ENCODE assay signal across 8 cellular contexts in genomic region chr3:196080997-196081833, GRCh38. TPM values are rescaled to one million over a fixed set of nuclear protein-coding genes. Genes with fewer than 3 reads are reported as not detected.
DNase-seq lines count a peak whose midpoint lies in the region; ATAC-seq and TF ChIP-seq lines count a peak whose summit lies in the region.

No MANE protein-coding gene starts in this region.

- H3F3A ChIP-seq in GM23338 (replicated peaks; ENCODE audit: low read depth), result no peaks in the 10 kb centered on the region

- no peak overlapping the region for H2AFZ ChIP-seq in GM23338

- H3K27ac ChIP-seq in GM23338 (ENCODE audit: low read depth) (peak overlapping the region; percentile 90), right atrium auricular region (peak overlapping the region; percentile 94 to 98), psoas muscle (peak overlapping the region; percentile 100), vagina (peak overlapping the region; percentile 94)

- H3K4me1 Mint-ChIP-seq in GM23338, result peaks cover 21% of the 10 kb centered on the region

- peak overlapping the region; percentile 100 for H3K4me3 Mint-ChIP-seq in GM23338

- H3K36me3 Mint-ChIP-seq in GM23338 (ENCODE audit: low read depth), result peaks cover 17% of the 10 kb centered on the region

- no peaks in the 10 kb centered on the region for H3K9me3 ChIP-seq in right atrium auricular region
- no peaks in the 10 kb centered on the region for H3K9me3 ChIP-seq in psoas muscle
- no peaks in the 10 kb centered on the region for H3K9me3 ChIP-seq in vagina

- intact Hi-C loops in psoas muscle (cut with DNase I), result loop anchor here in 1 of 2 donors (1.0 kb wide), 1 partner anchor 83 kb away; no protein-coding TSS in a partner anchor
- intact Hi-C loops in vagina (cut with DNase I), result no loop called here

- H3K4me3 ChIP-seq in GM23338, result peak overlapping the region; percentile 82
- H3K4me3 ChIP-seq in LNCaP clone FGC (ENCODE audit: low read depth, low read length), result peak overlapping the region; percentile 94
- peak overlapping the region; percentile 90 to 95 for H3K4me3 ChIP-seq in right atrium auricular region
- peak overlapping the region; percentile 100 for H3K4me3 ChIP-seq in psoas muscle
- H3K4me3 ChIP-seq in vagina, result peak overlapping the region; percentile 95 to 99

- ATAC-seq in GM23338 (peak; percentile 71), psoas muscle (peak; percentile 84 to 87 (median 84))

- peaks cover 9% of the 10 kb centered on the region for H3K27me3 Mint-ChIP-seq in GM23338 (ENCODE audit: insufficient read depth, low read depth, poor library complexity)

- DNase-seq in EL, result peak; percentile 61
- peak; percentile 69 for DNase-seq in GM23338 (ENCODE audit: low spot score)
- DNase-seq in LNCaP clone FGC (ENCODE audit: low read depth), result no peak
- DNase-seq in SW480 (ENCODE audit: low spot score), result peak; percentile 68
- peak; percentile 68 for DNase-seq in amniotic epithelial cell (ENCODE audit: low read depth)
- peak; percentile 63 for DNase-seq in right atrium auricular region (ENCODE audit: low spot score)
- DNase-seq in psoas muscle, result peak; percentile 73 to 86
- DNase-seq in vagina (ENCODE audit: extremely low spot score in 2 of 2), result no peak

- H3K4me2 ChIP-seq in GM23338, result peak overlapping the region; percentile 92

- peak overlapping the region; percentile 94 for H3K27ac Mint-ChIP-seq in GM23338

- no peaks in the 10 kb centered on the region for H3K9me2 ChIP-seq in GM23338 (ENCODE audit: insufficient read depth)

- peaks cover 5% of the 10 kb centered on the region; the same call in 1 of the 2 replicates for H3K27me3 ChIP-seq in GM23338 (ENCODE audit: insufficient read depth)
- no peaks in the 10 kb centered on the region for H3K27me3 ChIP-seq in right atrium auricular region
- no peaks in the 10 kb centered on the region for H3K27me3 ChIP-seq in psoas muscle (ENCODE audit: insufficient read depth in 3 of 3, low read length in 2 of 3)
- no peaks in the 10 kb centered on the region for H3K27me3 ChIP-seq in vagina

- H3K36me3 ChIP-seq in GM23338 (ENCODE audit: insufficient read depth) (no peaks in the 10 kb centered on the region), right atrium auricular region (peaks cover 4% of the 10 kb centered on the region), psoas muscle (ENCODE audit: insufficient read depth in 1 of 2, low read depth in 1 of 2) (peaks cover 0 to 12% of the 10 kb centered on the region in 2 donors), vagina (peaks cover 0 to 7% of the 10 kb centered on the region in 2 donors)

- TF ChIP-seq POLR2A in vagina (IDR thresholded peaks at IDR 0.05), result no peak

- peaks cover 54% of the 10 kb centered on the region for H3K79me2 ChIP-seq in GM23338 (replicated peaks; ENCODE audit: insufficient read depth)

- 0 to 1% (median 0%) methylated on average over 44 to 61 of the region's 61 CpGs for WGBS in psoas muscle, 3 donors

- peaks cover 36% of the 10 kb centered on the region for H4K20me1 ChIP-seq in GM23338 (replicated peaks; ENCODE audit: insufficient read depth)

- H3K4me1 ChIP-seq in GM23338 (ENCODE audit: insufficient read depth), result peaks cover 26% of the 10 kb centered on the region
- H3K4me1 ChIP-seq in right atrium auricular region, result peaks cover 0 to 33% of the 10 kb centered on the region in 2 donors
- peaks cover 35% of the 10 kb centered on the region for H3K4me1 ChIP-seq in psoas muscle
- peaks cover 33% of the 10 kb centered on the region for H3K4me1 ChIP-seq in vagina

- H3K9me3 Mint-ChIP-seq in GM23338, result no peaks in the 10 kb centered on the region; the same call in 2 of the 3 replicates

- no peak for TF ChIP-seq CTCF in GM23338 (conservative IDR thresholded peaks at IDR 0.05; ENCODE audit: low read depth in 2 of 2)
- TF ChIP-seq CTCF in LNCaP clone FGC (IDR thresholded peaks at IDR 0.05; ENCODE audit: control insufficient read depth, extremely low read depth, insufficient read depth), result no peak
- no peak for TF ChIP-seq CTCF in right atrium auricular region (IDR thresholded peaks at IDR 0.05)
- no peak for TF ChIP-seq CTCF in psoas muscle (IDR thresholded peaks at IDR 0.05)
- TF ChIP-seq CTCF in vagina (IDR thresholded peaks at IDR 0.05), result no peak

TF ChIP-seq in GM23338, 12 proteins besides CTCF, POLR2A, EP300 and RAD21:
- TF ChIP-seq NANOG (IDR thresholded peaks at IDR 0.05; ENCODE audit: borderline replicate concordance) (no peak), ZNF114 (CRISPR knock-in tag; IDR thresholded peaks at IDR 0.05) (no peak), ZNF331 (CRISPR knock-in tag; IDR thresholded peaks at IDR 0.05; ENCODE audit: low read depth) (no peak)
- TF ChIP-seq, protein P1, sequence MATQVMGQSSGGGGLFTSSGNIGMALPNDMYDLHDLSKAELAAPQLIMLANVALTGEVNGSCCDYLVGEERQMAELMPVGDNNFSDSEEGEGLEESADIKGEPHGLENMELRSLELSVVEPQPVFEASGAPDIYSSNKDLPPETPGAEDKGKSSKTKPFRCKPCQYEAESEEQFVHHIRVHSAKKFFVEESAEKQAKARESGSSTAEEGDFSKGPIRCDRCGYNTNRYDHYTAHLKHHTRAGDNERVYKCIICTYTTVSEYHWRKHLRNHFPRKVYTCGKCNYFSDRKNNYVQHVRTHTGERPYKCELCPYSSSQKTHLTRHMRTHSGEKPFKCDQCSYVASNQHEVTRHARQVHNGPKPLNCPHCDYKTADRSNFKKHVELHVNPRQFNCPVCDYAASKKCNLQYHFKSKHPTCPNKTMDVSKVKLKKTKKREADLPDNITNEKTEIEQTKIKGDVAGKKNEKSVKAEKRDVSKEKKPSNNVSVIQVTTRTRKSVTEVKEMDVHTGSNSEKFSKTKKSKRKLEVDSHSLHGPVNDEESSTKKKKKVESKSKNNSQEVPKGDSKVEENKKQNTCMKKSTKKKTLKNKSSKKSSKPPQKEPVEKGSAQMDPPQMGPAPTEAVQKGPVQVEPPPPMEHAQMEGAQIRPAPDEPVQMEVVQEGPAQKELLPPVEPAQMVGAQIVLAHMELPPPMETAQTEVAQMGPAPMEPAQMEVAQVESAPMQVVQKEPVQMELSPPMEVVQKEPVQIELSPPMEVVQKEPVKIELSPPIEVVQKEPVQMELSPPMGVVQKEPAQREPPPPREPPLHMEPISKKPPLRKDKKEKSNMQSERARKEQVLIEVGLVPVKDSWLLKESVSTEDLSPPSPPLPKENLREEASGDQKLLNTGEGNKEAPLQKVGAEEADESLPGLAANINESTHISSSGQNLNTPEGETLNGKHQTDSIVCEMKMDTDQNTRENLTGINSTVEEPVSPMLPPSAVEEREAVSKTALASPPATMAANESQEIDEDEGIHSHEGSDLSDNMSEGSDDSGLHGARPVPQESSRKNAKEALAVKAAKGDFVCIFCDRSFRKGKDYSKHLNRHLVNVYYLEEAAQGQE (IDR thresholded peaks at IDR 0.05; ENCODE audit: unreplicated experiment), result peak; percentile 46
- TF ChIP-seq, protein P2, sequence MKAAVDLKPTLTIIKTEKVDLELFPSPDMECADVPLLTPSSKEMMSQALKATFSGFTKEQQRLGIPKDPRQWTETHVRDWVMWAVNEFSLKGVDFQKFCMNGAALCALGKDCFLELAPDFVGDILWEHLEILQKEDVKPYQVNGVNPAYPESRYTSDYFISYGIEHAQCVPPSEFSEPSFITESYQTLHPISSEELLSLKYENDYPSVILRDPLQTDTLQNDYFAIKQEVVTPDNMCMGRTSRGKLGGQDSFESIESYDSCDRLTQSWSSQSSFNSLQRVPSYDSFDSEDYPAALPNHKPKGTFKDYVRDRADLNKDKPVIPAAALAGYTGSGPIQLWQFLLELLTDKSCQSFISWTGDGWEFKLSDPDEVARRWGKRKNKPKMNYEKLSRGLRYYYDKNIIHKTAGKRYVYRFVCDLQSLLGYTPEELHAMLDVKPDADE (IDR thresholded peaks at IDR 0.05), result no peak

RNA-seq across cellular contexts. Expression of gene TFRC, which starts 0.7 kb away (rescaled TPM):
- 179 and 187 TPM in 2 replicates for total RNA-seq in GM23338 (2014; rRNA removed; shearing (Covaris generic))
- polyA plus RNA-seq in GM23338 (2016; fragmentation: Nextera tagmentation; extraction: Ambion mirVana), result 29.3 and 35.5 TPM in 2 replicates
- 10 to 100 TPM; 47.9 to 98.0 TPM for total RNA-seq in right atrium auricular region
- 100 to 1,000 TPM in 1 of 4 donors, 10 to 100 TPM in 3; 36.2 to 101 (median 63.0) TPM for total RNA-seq in psoas muscle
- 100 to 1,000 TPM in 1 of 3 donors, 10 to 100 TPM in 2; 36.3 to 208 (median 95.8) TPM for polyA plus RNA-seq in psoas muscle
- total RNA-seq in vagina, result 61.6 TPM

Comparison
In these comparisons a context has a peak if more than half of its experiments do, and no peak if none do; other contexts are left out.
1. DNase-seq: peak in EL (single experiment), GM23338 (single experiment), SW480 (single experiment), amniotic epithelial cell (single experiment), right atrium auricular region (single experiment) and psoas muscle (2 of 2); none in LNCaP clone FGC (single experiment) and vagina (0 of 2).
2. Peak in every context shown above with its lines, with median percentiles within 50 percentile points of each other: H3K27ac ChIP-seq and H3K4me3 ChIP-seq.